Comparison of ENCODE assay signal across 1 cellular context in the genomic region with DNA sequence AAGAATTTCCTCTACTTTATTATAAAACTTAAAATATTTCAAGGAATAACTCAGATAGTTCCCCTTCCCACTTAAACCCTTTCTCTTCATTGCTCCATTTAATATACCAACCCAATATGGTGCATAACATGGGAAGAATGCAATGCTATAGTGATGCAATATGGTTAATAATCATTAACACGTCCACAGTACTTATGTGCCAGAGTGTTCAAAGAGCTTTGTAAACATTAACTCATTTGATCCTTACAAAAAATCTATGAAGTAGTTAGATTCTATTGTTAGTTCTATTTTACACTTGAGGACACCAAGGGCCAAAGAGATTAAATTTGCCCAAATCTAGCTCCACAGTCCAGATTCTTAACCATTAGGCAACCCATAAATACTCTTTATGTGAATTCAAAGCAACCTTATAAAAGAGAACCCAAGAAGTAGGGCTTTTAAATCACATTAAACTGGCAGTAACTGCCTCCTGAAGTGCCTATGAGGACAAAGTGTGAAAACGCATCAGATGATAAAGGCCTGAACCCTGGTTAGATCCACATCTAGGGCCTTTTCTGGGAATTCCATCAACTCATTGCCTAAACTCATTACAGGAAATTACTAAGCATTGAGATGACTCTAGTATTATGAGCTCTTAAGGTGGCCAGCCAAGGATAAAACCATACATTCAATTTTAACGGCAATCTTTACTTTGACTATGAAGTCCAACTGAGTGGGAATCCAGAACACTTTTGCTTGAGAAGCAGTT.
TF ChIP-seq lines count a peak whose summit lies in the region.

No MANE protein-coding gene starts in this region.

TF ChIP-seq in endothelial cell of umbilical vein, 7 proteins besides CTCF, POLR2A, EP300 and RAD21:
- TF ChIP-seq MYC (IDR thresholded peaks at IDR 0.05; ENCODE audit: low read depth, low read length) (no peak), EZH2 (IDR thresholded peaks at IDR 0.05; ENCODE audit: borderline replicate concordance, low read depth, low read length, severe bottlenecking) (no peak), JUN (IDR thresholded peaks at IDR 0.05; ENCODE audit: borderline replicate concordance, insufficient read depth, insufficient read length, low read depth) (no peak), GATA2 (IDR thresholded peaks at IDR 0.05; ENCODE audit: insufficient read depth, insufficient read length, low read depth, low read length) (peak; percentile 53), FOS (IDR thresholded peaks at IDR 0.05; ENCODE audit: borderline replicate concordance, insufficient read depth, low read length) (peak; percentile 39), POLR2AphosphoS5 (IDR thresholded peaks at IDR 0.05; ENCODE audit: insufficient read depth, low read depth, low read length) (peak; percentile 21), MAX (IDR thresholded peaks at IDR 0.05; ENCODE audit: insufficient read depth, insufficient read length) (no peak)
